Comparison of ENCODE assay signal across 8 cellular contexts in the genomic region with DNA sequence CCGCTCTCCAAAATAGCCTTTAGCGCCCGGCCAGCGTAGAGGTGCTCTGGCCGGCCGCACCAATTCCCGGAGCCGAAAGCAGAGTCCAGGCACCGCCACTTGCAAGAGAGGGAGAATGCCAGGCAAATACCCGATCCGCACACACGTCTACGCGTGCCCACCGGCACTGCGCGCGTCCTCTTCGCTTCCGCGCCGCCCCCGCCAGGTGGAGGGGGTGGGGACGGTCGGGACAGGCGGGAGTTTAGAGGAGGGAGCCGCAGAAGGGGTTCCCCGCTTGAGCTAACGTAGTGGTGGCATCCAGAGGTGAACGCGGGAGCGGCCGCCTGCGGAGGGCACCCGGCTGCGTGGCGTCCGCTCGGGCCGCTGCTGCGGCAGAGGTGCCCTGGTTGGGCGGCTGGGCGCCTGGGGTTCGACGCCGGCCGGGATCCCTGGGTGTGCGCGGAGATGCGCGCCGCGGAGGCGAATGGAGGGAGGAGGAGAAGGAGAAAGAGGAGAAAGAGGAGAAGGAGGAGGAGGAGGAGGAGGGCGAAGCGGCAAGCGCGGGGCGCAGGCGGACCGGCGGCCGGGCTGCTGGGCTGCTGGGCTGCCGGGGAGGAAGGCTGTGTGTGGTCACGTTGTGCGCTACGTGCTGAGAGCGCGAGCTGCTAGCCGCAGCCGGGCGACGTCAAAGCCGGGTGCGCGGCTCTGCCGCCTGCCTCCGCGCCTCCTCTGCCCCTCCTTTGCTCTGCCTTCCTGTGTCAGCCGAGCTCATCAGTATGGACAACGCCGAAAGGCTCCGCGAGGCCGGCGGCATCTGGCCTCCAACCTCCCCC. TPM values are rescaled to one million over a fixed set of nuclear protein-coding genes. Genes with fewer than 3 reads are reported as not detected.
DNase-seq lines count a peak whose midpoint lies in the region; ATAC-seq and TF ChIP-seq lines count a peak whose summit lies in the region.

Gene MDGA2 (minus strand): TSS at position 117 of the 812 bp plus-strand sequence.

- no peak within 1 kb of the TSS for H3K27ac Mint-ChIP-seq in chondrocyte (ENCODE audit: unreplicated experiment)
- no peak within 1 kb of the TSS for H3K27ac Mint-ChIP-seq in activated T-helper 1 cell treated with anti-CD3 and anti-CD28 coated beads, Interleukin-12 subunit alpha, Interleukin-12 subunit beta, Interleukin-2, Interleukin-4 antibody, amounts not matched to agents 30 ng/mL and 10 ng/mL and 1 ng/mL, durations not matched to agents 14 hours and 24 hours and 36 hours
- H3K27ac Mint-ChIP-seq in activated T-helper 17 cell treated with anti-CD3 and anti-CD28 coated beads, Interleukin-2, amount 50 U/mL, for 72 hours, result no peak within 1 kb of the TSS

- peaks cover 22% of the 10 kb centered on the region for H3K4me1 Mint-ChIP-seq in chondrocyte (ENCODE audit: low read depth)
- peaks cover 5% of the 10 kb centered on the region for H3K4me1 Mint-ChIP-seq in activated T-helper 1 cell treated with anti-CD3 and anti-CD28 coated beads, Interleukin-12 subunit alpha, Interleukin-12 subunit beta, Interleukin-2, Interleukin-4 antibody, amounts not matched to agents 30 ng/mL and 10 ng/mL and 1 ng/mL, durations not matched to agents 14 hours and 24 hours and 36 hours (ENCODE audit: low read depth)
- no peaks in the 10 kb centered on the region for H3K4me1 Mint-ChIP-seq in activated T-helper 17 cell treated with anti-CD3 and anti-CD28 coated beads, Interleukin-2, amount 50 U/mL, for 72 hours

- H3K9me3 ChIP-seq in mucosa of descending colon, result no peaks in the 10 kb centered on the region

- ATAC-seq in GM18502 (IDR thresholded peaks at IDR 0.05; ENCODE audit: poor library complexity, unreplicated experiment), result peak; percentile 61
- ATAC-seq in mucosa of descending colon, result peak; percentile 14
- no peak for ATAC-seq in HG03196 (IDR thresholded peaks at IDR 0.05; ENCODE audit: unreplicated experiment)
- ATAC-seq in activated T-helper 17 cell treated with anti-CD3 and anti-CD28 coated beads, Interleukin-2, amount 50 U/mL, for 72 hours (replicated peaks), result no peak
- no peak for ATAC-seq in HG03457 (IDR thresholded peaks at IDR 0.05; ENCODE audit: unreplicated experiment)

- intact Hi-C loops in mucosa of descending colon (cut with DNase I, micrococcal nuclease), result no loop called here
- intact Hi-C loops in activated T-helper 1 cell treated with anti-CD3 and anti-CD28 coated beads, Interleukin-12 subunit alpha, Interleukin-12 subunit beta, Interleukin-2, Interleukin-4 antibody, amounts not matched to agents 30 ng/mL and 10 ng/mL and 1 ng/mL, durations not matched to agents 14 hours and 24 hours and 36 hours (cut with micrococcal nuclease), result no loop called here

- H3K4me1 ChIP-seq in mucosa of descending colon (ENCODE audit: low read depth), result peaks cover 2% of the 10 kb centered on the region

- no peaks in the 10 kb centered on the region for H3K9me3 Mint-ChIP-seq in chondrocyte (ENCODE audit: low read depth)
- no peaks in the 10 kb centered on the region for H3K9me3 Mint-ChIP-seq in activated T-helper 1 cell treated with anti-CD3 and anti-CD28 coated beads, Interleukin-12 subunit alpha, Interleukin-12 subunit beta, Interleukin-2, Interleukin-4 antibody, amounts not matched to agents 30 ng/mL and 10 ng/mL and 1 ng/mL, durations not matched to agents 14 hours and 24 hours and 36 hours
- H3K9me3 Mint-ChIP-seq in activated T-helper 17 cell treated with anti-CD3 and anti-CD28 coated beads, Interleukin-2, amount 50 U/mL, for 72 hours, result no peaks in the 10 kb centered on the region

- DNase-seq in LNCaP clone FGC (ENCODE audit: low read depth) (no peak), chondrocyte (ENCODE audit: low spot score) (peak; percentile 72), mucosa of descending colon (peak in 2 of 3 donors; percentile 15 to 33)
- DNase-seq in activated T-helper 1 cell treated with anti-CD3 and anti-CD28 coated beads, Interleukin-12 subunit alpha, Interleukin-12 subunit beta, Interleukin-2, Interleukin-4 antibody, amounts not matched to agents 30 ng/mL and 10 ng/mL and 1 ng/mL, durations not matched to agents 14 hours and 24 hours and 36 hours (ENCODE audit: low spot score), result no peak

- TF ChIP-seq CTCF in LNCaP clone FGC (IDR thresholded peaks at IDR 0.05; ENCODE audit: control insufficient read depth, extremely low read depth, insufficient read depth) (no peak), chondrocyte (IDR thresholded peaks at IDR 0.05) (no peak), mucosa of descending colon (IDR thresholded peaks at IDR 0.05) (no peak)

- no peaks in the 10 kb centered on the region for H3K36me3 ChIP-seq in mucosa of descending colon (ENCODE audit: low read depth)

- H3K27me3 Mint-ChIP-seq in chondrocyte (ENCODE audit: low read depth), result peaks cover 69% of the 10 kb centered on the region
- H3K27me3 Mint-ChIP-seq in activated T-helper 1 cell treated with anti-CD3 and anti-CD28 coated beads, Interleukin-12 subunit alpha, Interleukin-12 subunit beta, Interleukin-2, Interleukin-4 antibody, amounts not matched to agents 30 ng/mL and 10 ng/mL and 1 ng/mL, durations not matched to agents 14 hours and 24 hours and 36 hours (ENCODE audit: insufficient read depth), result peaks cover 38% of the 10 kb centered on the region
- H3K27me3 Mint-ChIP-seq in activated T-helper 17 cell treated with anti-CD3 and anti-CD28 coated beads, Interleukin-2, amount 50 U/mL, for 72 hours, result peaks cover 31% of the 10 kb centered on the region

- peak within 1 kb of the TSS; percentile 64 for H3K4me3 Mint-ChIP-seq in chondrocyte (ENCODE audit: unreplicated experiment)
- no peak within 1 kb of the TSS for H3K4me3 Mint-ChIP-seq in activated T-helper 1 cell treated with anti-CD3 and anti-CD28 coated beads, Interleukin-12 subunit alpha, Interleukin-12 subunit beta, Interleukin-2, Interleukin-4 antibody, amounts not matched to agents 30 ng/mL and 10 ng/mL and 1 ng/mL, durations not matched to agents 14 hours and 24 hours and 36 hours
- H3K4me3 Mint-ChIP-seq in activated T-helper 17 cell treated with anti-CD3 and anti-CD28 coated beads, Interleukin-2, amount 50 U/mL, for 72 hours, result no peak within 1 kb of the TSS

- H3K4me3 ChIP-seq in LNCaP clone FGC (ENCODE audit: low read depth, low read length), result peak within 1 kb of the TSS; percentile 26
- H3K4me3 ChIP-seq in mucosa of descending colon, result no peak within 1 kb of the TSS

- no peaks in the 10 kb centered on the region for H3K36me3 Mint-ChIP-seq in chondrocyte (ENCODE audit: low read depth)
- peaks cover 1% of the 10 kb centered on the region for H3K36me3 Mint-ChIP-seq in activated T-helper 1 cell treated with anti-CD3 and anti-CD28 coated beads, Interleukin-12 subunit alpha, Interleukin-12 subunit beta, Interleukin-2, Interleukin-4 antibody, amounts not matched to agents 30 ng/mL and 10 ng/mL and 1 ng/mL, durations not matched to agents 14 hours and 24 hours and 36 hours (ENCODE audit: low read depth)
- no peaks in the 10 kb centered on the region for H3K36me3 Mint-ChIP-seq in activated T-helper 17 cell treated with anti-CD3 and anti-CD28 coated beads, Interleukin-2, amount 50 U/mL, for 72 hours (ENCODE audit: low read depth)

RNA-seq across cellular contexts. Expression of gene MDGA2, which starts in this region (rescaled TPM):
- total RNA-seq in chondrocyte (0.17 to 0.65 TPM in 2 of 3 replicates, not detected in the other), mucosa of descending colon (under 1 TPM in 1 of 3 donors, not detected in 2; 0.35 TPM)
- total RNA-seq in activated T-helper 1 cell treated with anti-CD3 and anti-CD28 coated beads, Interleukin-12 subunit alpha, Interleukin-12 subunit beta, Interleukin-2, Interleukin-4 antibody, amounts not matched to agents 30 ng/mL and 10 ng/mL and 1 ng/mL, durations not matched to agents 14 hours and 24 hours and 36 hours, result not detected in 2 replicates
- not detected for total RNA-seq in activated T-helper 17 cell treated with anti-CD3 and anti-CD28 coated beads, Interleukin-2, amount 50 U/mL, for 72 hours

Comparison
In these comparisons a context has a peak if more than half of its experiments do, and no peak if none do; other contexts are left out.
1. Peak in DNase-seq in chondrocyte; RNA of the gene not detected or under 1 TPM.
2. Peak in DNase-seq and ATAC-seq in mucosa of descending colon; RNA of the gene not detected or under 1 TPM.